Comparison of ENCODE assay signal across 8 cellular contexts in the genomic region with DNA sequence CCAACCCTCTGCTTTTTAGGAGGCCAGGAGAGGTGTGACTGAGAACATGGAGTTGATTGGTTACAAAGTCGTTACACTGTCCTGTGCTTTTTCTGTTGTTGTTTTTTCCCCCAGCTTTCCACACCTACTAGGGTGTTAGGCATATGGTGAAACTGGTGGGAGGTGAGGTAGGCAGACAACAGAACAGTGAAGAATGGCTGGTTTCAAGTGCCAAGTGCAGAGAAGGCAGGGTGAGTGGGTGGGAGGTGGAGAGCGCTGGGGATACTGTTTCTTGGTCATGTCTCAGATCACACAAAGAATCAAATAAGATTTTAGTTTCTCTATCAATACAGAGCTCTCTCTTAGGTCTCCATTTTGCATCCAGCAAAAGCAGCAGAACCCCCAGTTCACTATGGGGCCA. TPM values are rescaled to one million over a fixed set of nuclear protein-coding genes. Genes with fewer than 3 reads are reported as not detected.
DNase-seq lines count a peak whose midpoint lies in the region; TF ChIP-seq lines count a peak whose summit lies in the region.

No MANE protein-coding gene starts in this region.

- no TSS peak for BruUV-seq in MCF 10A (replicated peaks; lab: Mats Ljungman, UMichigan)
- no TSS peak for BruUV-seq in Caco-2 (replicated peaks; lab: Mats Ljungman, UMichigan)

- H3K9me3 Mint-ChIP-seq in MCF 10A (ENCODE audit: unreplicated experiment) (no peaks in the 10 kb centered on the region), Caco-2 (ENCODE audit: unreplicated experiment) (no peaks in the 10 kb centered on the region)

- no peak overlapping the region for H3K14ac ChIP-seq in neuronal stem cell (ENCODE audit: low read length)

- CTCF ChIA-PET in MCF 10A (lab: Yijun Ruan, JAX), result interaction anchor here (0.7 to 1.4 kb wide), 4 partner anchors 10 to 103 kb away, joined by 3 to 5 read pairs (median 4); no protein-coding TSS in a partner anchor
- CTCF ChIA-PET in Caco-2 (lab: Charles Lee), result interaction anchor here (1.3 kb wide), 1 partner anchor 54 kb away, joined by 3 read pairs; no protein-coding TSS in a partner anchor

- no peak overlapping the region for H2AK5ac ChIP-seq in neuronal stem cell (ENCODE audit: low read depth, low read length)

- no peaks in the 10 kb centered on the region for H3K36me3 ChIP-seq in neuronal stem cell (replicated peaks in 1 of 2; ENCODE audit: control insufficient read depth in 2 of 2, insufficient read depth in 2 of 2, low read length in 2 of 2)
- no peaks in the 10 kb centered on the region for H3K36me3 ChIP-seq in tibial artery
- H3K36me3 ChIP-seq in Caco-2 (ENCODE audit: control insufficient read depth, insufficient read depth, low read length), result no peaks in the 10 kb centered on the region

- no peak overlapping the region for H4K91ac ChIP-seq in neuronal stem cell (ENCODE audit: low read depth, low read length, poor library complexity)

- H3K9me3 ChIP-seq in neuronal stem cell (replicated peaks in 1 of 2; ENCODE audit: control insufficient read depth in 2 of 2, insufficient read depth in 1 of 2, low read depth in 1 of 2, low read length in 2 of 2) (no peaks in the 10 kb centered on the region), tibial artery (no peaks in the 10 kb centered on the region), Caco-2 (no peaks in the 10 kb centered on the region)

- no peak overlapping the region for H3K4me2 ChIP-seq in neuronal stem cell (ENCODE audit: insufficient read depth, low read length, poor library complexity, severe bottlenecking)

- no CpG with 5 or more reads among the region's 2 CpGs for WGBS in neuronal stem cell (ENCODE audit: extremely low coverage in 2 of 2, insufficient read length in 2 of 2, insufficient replicate concordance in 1 of 2), 2 donors

- H2BK5ac ChIP-seq in neuronal stem cell (ENCODE audit: low read length), result no peak overlapping the region

- H3K4me1 Mint-ChIP-seq in MCF 10A (ENCODE audit: insufficient read depth, unreplicated experiment) (peaks cover 13% of the 10 kb centered on the region), Caco-2 (ENCODE audit: low read depth, unreplicated experiment) (peaks cover 8% of the 10 kb centered on the region)

- H3K79me1 ChIP-seq in neuronal stem cell (ENCODE audit: low read depth, low read length), result no peaks in the 10 kb centered on the region

- H4K8ac ChIP-seq in neuronal stem cell (ENCODE audit: low read depth, low read length), result no peak overlapping the region

- H3K4me1 ChIP-seq in neuronal stem cell (ENCODE audit: control insufficient read depth in 2 of 2, insufficient read depth in 1 of 2, low read depth in 1 of 2, low read length in 2 of 2) (peaks cover 14 to 31% of the 10 kb centered on the region in 2 donors), tibial artery (peaks cover 0 to 40% (median 31%) of the 10 kb centered on the region in 4 donors), Caco-2 (peaks cover 17% of the 10 kb centered on the region)

- H3K4ac ChIP-seq in neuronal stem cell (ENCODE audit: low read length), result no peak overlapping the region

- H3K27ac ChIP-seq in neuronal stem cell (replicated peaks; ENCODE audit: low read length), result no peak overlapping the region
- H3K27ac ChIP-seq in tibial artery, result peak overlapping the region; percentile 96 to 97

- H3K36me3 Mint-ChIP-seq in MCF 10A (ENCODE audit: insufficient read depth, unreplicated experiment) (no peaks in the 10 kb centered on the region), Caco-2 (ENCODE audit: insufficient read depth, unreplicated experiment) (no peaks in the 10 kb centered on the region)

- H2BK12ac ChIP-seq in neuronal stem cell (ENCODE audit: low read length), result no peak overlapping the region

- TF ChIP-seq CTCF in MCF 10A (IDR thresholded peaks at IDR 0.05; ENCODE audit: unreplicated experiment) (no peak), tibial artery (IDR thresholded peaks at IDR 0.05) (no peak), Caco-2 (IDR thresholded peaks at IDR 0.05; ENCODE audit: insufficient read depth in 1 of 2, low read depth in 1 of 2, low read length in 1 of 2, severe bottlenecking in 1 of 2, unreplicated experiment in 1 of 2) (no peak)

- H3K4me3 Mint-ChIP-seq in MCF 10A (ENCODE audit: unreplicated experiment) (no peak overlapping the region), Caco-2 (ENCODE audit: unreplicated experiment) (no peak overlapping the region)

- intact Hi-C loops in MCF 10A (cut with micrococcal nuclease), result loop anchor here (5.0 to 10.0 kb wide), 2 partner anchors 93 to 1075 kb away; a partner anchor contains a TSS
- intact Hi-C loops in tibial artery (cut with DNase I; ENCODE audit: low total_unique reads), result loop anchor here (10.0 kb wide), 1 partner anchor 95 kb away; a partner anchor contains a TSS
- intact Hi-C loops in Caco-2 (cut with micrococcal nuclease; ENCODE audit: unreplicated experiment), result no loop called here

- peak; percentile 33 for DNase-seq in activated T-cell treated with anti-CD3 and anti-CD28 coated beads for 24 hours (ENCODE audit: low read depth)
- DNase-seq in activated T-cell treated with anti-CD3 and anti-CD28 coated beads, Interleukin-2, amount 50 U/mL, for 1 hour, result no peak
- DNase-seq in MCF 10A (ENCODE audit: unreplicated experiment), result no peak
- DNase-seq in neuronal stem cell (ENCODE audit: low spot score), result no peak
- no peak for DNase-seq in tibial artery
- no peak for DNase-seq in NCI-H510A treated with DMSO at 0.1 percent for 48 hours (lab: John Stamatoyannopoulos, UW)
- DNase-seq in T-helper 9 cell, result no peak
- no peak for DNase-seq in Caco-2

- H3K27ac Mint-ChIP-seq in MCF 10A (ENCODE audit: low read depth, unreplicated experiment) (peak overlapping the region; percentile 83), Caco-2 (ENCODE audit: unreplicated experiment) (no peak overlapping the region)

- H3K27me3 Mint-ChIP-seq in MCF 10A (ENCODE audit: insufficient read depth, unreplicated experiment), result no peaks in the 10 kb centered on the region
- no peaks in the 10 kb centered on the region for H3K27me3 Mint-ChIP-seq in Caco-2 (ENCODE audit: insufficient read depth, unreplicated experiment)

- H2BK120ac ChIP-seq in neuronal stem cell (ENCODE audit: low read depth, low read length), result no peak overlapping the region

- H3K4me3 ChIP-seq in neuronal stem cell (ENCODE audit: low read length in 2 of 2) (peak overlapping the region in 1 of 2 donors; percentile 79), tibial artery (no peak overlapping the region), Caco-2 (ENCODE audit: low read depth, low read length) (no peak overlapping the region)

- H2AFZ ChIP-seq in neuronal stem cell (ENCODE audit: low read length), result peak overlapping the region; percentile 93

- H3K18ac ChIP-seq in neuronal stem cell (ENCODE audit: low read length), result no peak overlapping the region

- no peak overlapping the region for H3K9ac ChIP-seq in neuronal stem cell (ENCODE audit: low read depth, low read length, poor library complexity)

- H3K27me3 ChIP-seq in neuronal stem cell (ENCODE audit: control insufficient read depth in 3 of 3, insufficient read depth in 3 of 3, low read depth in 1 of 3, low read length in 3 of 3), result no peaks in the 10 kb centered on the region
- H3K27me3 ChIP-seq in tibial artery, result no peaks in the 10 kb centered on the region
- H3K27me3 ChIP-seq in Caco-2 (replicated peaks; ENCODE audit: control insufficient read depth, insufficient read depth, low read length), result no peaks in the 10 kb centered on the region

- no peak overlapping the region for H2BK15ac ChIP-seq in neuronal stem cell (ENCODE audit: low read length)

- POLR2A ChIA-PET in MCF 10A (lab: Yijun Ruan, JAX), result interaction anchor here (0.6 to 7.6 kb wide), 6 partner anchors 9 to 58 kb away, joined by 3 to 85 read pairs (median 10); a partner anchor contains a TSS
- POLR2A ChIA-PET in Caco-2 (lab: Charles Lee), result interaction anchor here (0.6 kb wide), 1 partner anchor 117 kb away, joined by 3 read pairs; no protein-coding TSS in a partner anchor

- no peak overlapping the region for H3K23ac ChIP-seq in neuronal stem cell (ENCODE audit: low read depth, low read length, poor library complexity)

RNA-seq across cellular contexts. Expression of a gene that starts 2.2 kb away (rescaled TPM):
- total RNA-seq in MCF 10A (2022), result 254 and 280 TPM in 2 replicates
- polyA plus RNA-seq in neuronal stem cell (2013, experiment 1 of 2), result 68.7 TPM
- 64.6 TPM for polyA plus RNA-seq in neuronal stem cell (2013, experiment 2 of 2)
- total RNA-seq in Caco-2 (2022), result 407 and 408 TPM in 2 replicates

RNA-seq across cellular contexts. Expression of a gene that starts 45.7 kb away (rescaled TPM):
- total RNA-seq in MCF 10A (2022), result 34.1 TPM in 2 replicates
- polyA plus RNA-seq in neuronal stem cell (2013, experiment 1 of 2), result 12.1 TPM
- polyA plus RNA-seq in neuronal stem cell (2013, experiment 2 of 2), result 11.8 TPM
- 30.4 and 30.8 TPM in 2 replicates for total RNA-seq in Caco-2 (2022)
